In the genomic region with DNA sequence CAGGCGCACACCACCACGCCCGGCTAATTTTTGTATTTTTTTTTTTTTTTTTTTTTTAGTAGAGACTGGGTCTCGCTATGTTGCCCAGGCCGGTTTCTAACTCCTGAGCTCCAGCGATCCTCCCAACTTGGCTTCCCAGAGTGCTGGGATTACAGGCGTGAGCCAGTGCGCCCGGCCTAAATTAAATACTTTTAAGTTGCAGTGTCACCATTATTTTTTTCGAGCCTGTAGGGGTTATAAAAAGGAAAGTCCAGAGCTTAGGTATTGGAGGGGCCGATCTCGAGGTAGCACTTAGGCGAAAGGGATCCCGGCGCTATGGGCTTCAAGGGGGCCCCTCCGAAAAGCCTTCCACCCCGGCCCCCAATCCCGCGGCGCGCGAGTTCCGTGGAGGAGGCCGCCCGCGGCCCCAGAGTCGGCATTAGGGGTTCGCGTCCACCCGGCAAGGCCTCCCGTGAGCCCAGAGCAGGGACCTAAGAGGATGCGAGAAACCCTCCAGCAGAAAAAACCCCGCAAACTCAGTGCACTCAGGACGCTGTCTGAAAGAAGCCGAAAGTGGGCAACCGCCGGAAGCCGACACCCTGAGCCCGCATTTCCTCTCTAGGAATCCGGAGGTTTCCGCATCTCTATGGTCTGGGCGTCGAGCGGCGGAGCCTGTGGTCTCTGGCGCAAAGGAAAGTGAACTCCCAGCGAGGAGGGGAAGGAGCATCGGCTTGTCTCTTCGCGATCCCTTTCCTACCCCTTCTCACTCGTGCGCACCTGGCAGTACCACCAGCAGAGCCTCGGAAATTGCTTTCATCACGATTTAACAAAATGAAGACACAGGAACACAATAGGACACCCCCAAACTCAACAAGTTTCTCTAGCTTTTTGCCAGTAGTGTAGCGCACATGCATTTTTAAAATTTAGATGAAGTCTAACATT, we compare ENCODE assay signal across 8 cellular contexts.
DNase-seq lines count a peak whose midpoint lies in the region; ATAC-seq and TF ChIP-seq lines count a peak whose summit lies in the region.

No MANE protein-coding gene starts in this region.

- peaks cover 19% of the 10 kb centered on the region for H3K4me1 ChIP-seq in RWPE2 (ENCODE audit: insufficient read depth, poor library complexity, severe bottlenecking)

- peak; percentile 66 for DNase-seq in DMS53 treated with DMSO at 0.1 percent for 48 hours (lab: John Stamatoyannopoulos, UW; ENCODE audit: unreplicated experiment)
- DNase-seq in Kasumi-1 (lab: John Stamatoyannopoulos, UW), result peak; percentile 97 to 98
- peak; percentile 80 for DNase-seq in RWPE2 (ENCODE audit: low spot score)
- peak; percentile 74 for DNase-seq in activated effector memory CD4-positive, alpha-beta T cell treated with Interleukin-2 at 50 U/mL for 16 hours
- DNase-seq in fibroblast of the conjunctiva (ENCODE audit: low read depth), result peak; percentile 75
- DNase-seq in nephron progenitor cell, result peak; percentile 83
- peak; percentile 82 for DNase-seq in stimulated activated naive CD8-positive, alpha-beta T cell treated with anti-CD3 and anti-CD28 coated beads, Interleukin-15, Interleukin-2, amounts not matched to agents 100 U/mL and 50 U/mL, for 24 hours

- no peaks in the 10 kb centered on the region for H3K36me3 ChIP-seq in RWPE2 (ENCODE audit: low read depth)

- peak overlapping the region; percentile 86 for H3K4me3 Mint-ChIP-seq in nephron progenitor cell

- no peaks in the 10 kb centered on the region for H3K9me3 ChIP-seq in RWPE2 (ENCODE audit: severe bottlenecking)

- H3K36me3 Mint-ChIP-seq in nephron progenitor cell (ENCODE audit: low read depth), result no peaks in the 10 kb centered on the region

- H3K4me1 Mint-ChIP-seq in nephron progenitor cell, result peaks cover 12% of the 10 kb centered on the region

- H3K4me3 ChIP-seq in RWPE2 (ENCODE audit: severe bottlenecking), result peak overlapping the region; percentile 42

- peaks cover 41% of the 10 kb centered on the region for H3K27me3 Mint-ChIP-seq in nephron progenitor cell (ENCODE audit: low read depth, poor library complexity)

- ATAC-seq in GM21825 (IDR thresholded peaks at IDR 0.05; ENCODE audit: unreplicated experiment) (peak; percentile 68), RWPE2 (ENCODE audit: low read depth) (peak; percentile 78)
- peak; percentile 82 for ATAC-seq in stimulated activated naive CD8-positive, alpha-beta T cell treated with anti-CD3 and anti-CD28 coated beads, Interleukin-15, Interleukin-2, amounts not matched to agents 100 U/mL and 50 U/mL, for 24 hours

- no peak for TF ChIP-seq CTCF in RWPE2 (IDR thresholded peaks at IDR 0.05; ENCODE audit: poor library complexity, severe bottlenecking)
- no peak for TF ChIP-seq CTCF in nephron progenitor cell (IDR thresholded peaks at IDR 0.05)

- H3K27me3 ChIP-seq in RWPE2 (ENCODE audit: insufficient read depth, poor library complexity, severe bottlenecking), result no peaks in the 10 kb centered on the region

- H3K27ac ChIP-seq in RWPE2 (ENCODE audit: poor library complexity, severe bottlenecking), result peak overlapping the region; percentile 62

- no peaks in the 10 kb centered on the region for H3K9me3 Mint-ChIP-seq in nephron progenitor cell

- H3K27ac Mint-ChIP-seq in nephron progenitor cell, result peak overlapping the region; percentile 93

Comparison
In these comparisons a context has a peak if more than half of its experiments do, and no peak if none do; other contexts are left out.
1. Peak in every context shown above with its lines: DNase-seq, ATAC-seq, H3K4me3 ChIP-seq and H3K27ac ChIP-seq.